14 cellular contexts compared by ENCODE assay signal in the genomic region with DNA sequence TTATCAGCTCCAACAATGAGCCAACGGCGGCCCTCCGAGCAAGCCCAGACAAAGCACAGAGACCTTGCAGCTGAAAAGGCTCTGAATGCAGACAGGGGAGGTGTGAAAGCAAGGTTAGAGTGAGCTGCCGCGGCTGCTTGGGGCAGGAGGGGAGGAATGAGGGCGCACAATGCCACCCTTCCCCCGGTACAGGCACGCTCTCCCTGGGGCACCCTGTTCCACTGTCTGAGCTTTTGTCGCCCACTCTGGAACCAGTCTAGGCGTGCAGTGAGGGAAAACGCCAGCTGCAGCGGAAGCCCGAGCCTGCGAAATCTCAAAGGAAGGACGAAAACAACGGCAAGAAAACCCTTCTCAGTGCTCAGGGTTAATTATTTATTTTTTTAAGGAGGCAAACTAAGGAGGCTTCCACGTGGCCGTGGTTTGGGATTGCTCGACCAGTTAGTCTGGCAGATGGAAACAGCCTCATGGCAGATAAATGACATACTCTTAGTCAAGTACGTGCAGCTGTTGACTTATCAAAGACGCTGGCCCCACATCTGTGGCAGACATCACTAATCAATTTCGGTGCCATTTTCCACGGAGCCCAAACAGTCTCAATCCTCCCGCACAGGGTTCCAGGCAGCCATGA.
A peak's percentile ranks its signal among the peaks of the same experiment; 100 is the strongest.
DNase-seq lines count a peak whose midpoint lies in the region; ATAC-seq lines count a peak whose summit lies in the region.
"Had no signal": no experiment of that assay in that cellular context is flagged by ENCODE, and none has a peak within 500 bp of the region (broad histone marks: within the 10 kb centered on the region; RNA-seq: fewer than 3 reads in every experiment).

No MANE protein-coding gene starts in this region.

- peaks cover 4 to 6% of the 10 kb centered on the region in 2 donors for H3K36me3 ChIP-seq in esophagus (ENCODE audit: control insufficient read depth in 2 of 2, insufficient read depth in 2 of 2, low read length in 1 of 2)

- no peak for ATAC-seq in HG03108 (IDR thresholded peaks at IDR 0.05; ENCODE audit: unreplicated experiment)
- no peak for ATAC-seq in HG03135 (IDR thresholded peaks at IDR 0.05; ENCODE audit: unreplicated experiment)
- ATAC-seq: activated T-cell treated with anti-CD3 and anti-CD28 coated beads, Interleukin-2, amount 50 U/mL, for 4 hours had no signal

- peaks cover 0 to 3% of the 10 kb centered on the region in 2 donors for H3K4me1 ChIP-seq in esophagus (ENCODE audit: control insufficient read depth in 2 of 2, insufficient read depth in 2 of 2, low read length in 1 of 2)
- H3K4me1 ChIP-seq: stomach had no signal

- no peaks in the 10 kb centered on the region for H3K27me3 ChIP-seq in esophagus (ENCODE audit: control insufficient read depth in 1 of 2, insufficient read depth in 2 of 2, low read length in 2 of 2)
- H3K27me3 ChIP-seq: stomach had no signal

- H3K4me3 ChIP-seq in esophagus (ENCODE audit: low read depth in 1 of 2, low read length in 2 of 2): no peak overlapping the region
- H3K4me3 ChIP-seq: stomach had no signal

- WGBS in esophagus, 2 donors: 49 to 55% methylated on average over 24 of the region's 24 CpGs

- H3K27ac ChIP-seq in esophagus (ENCODE audit: low read depth in 2 of 2, low read length in 1 of 2): peak overlapping the region; percentile 20 to 70
- H3K27ac ChIP-seq: HL-60, stomach had no signal

- DNase-seq in NCI-H1092 treated with DMSO at 0.1 percent for 48 hours (lab: John Stamatoyannopoulos, UW): peak; percentile 44
- no peak for DNase-seq in NCI-H1092 (lab: John Stamatoyannopoulos, UW)
- DNase-seq in NCI-H345 treated with DMSO at 0.1 percent for 48 hours (lab: John Stamatoyannopoulos, UW; ENCODE audit: unreplicated experiment): peak; percentile 68
- peak; percentile 54 for DNase-seq in retina
- DNase-seq in NCI-H2196 treated with DMSO at 0.1 percent for 48 hours (lab: John Stamatoyannopoulos, UW; ENCODE audit: unreplicated experiment): no peak
- DNase-seq: activated T-cell treated with anti-CD3 and anti-CD28 coated beads, Interleukin-2, amount 50 U/mL, for 4 hours; NCI-H1048; SIG-M5; stimulated activated CD4-positive, alpha-beta T cell treated with anti-CD3 and anti-CD28 coated beads, Interleukin-2, amount 100 ng/mL, for 48 hours; stomach had no signal

- no peaks in the 10 kb centered on the region for H3K9me3 ChIP-seq in esophagus (ENCODE audit: control insufficient read depth in 2 of 2, insufficient read depth in 1 of 2, low read depth in 1 of 2, low read length in 1 of 2)
- H3K9me3 ChIP-seq: stomach had no signal

Comparison
In these comparisons a context has a peak if more than half of its experiments do, and no peak if none do; other contexts are left out.
1. DNase-seq: peak in NCI-H1092 treated with DMSO at 0.1 percent for 48 hours (single experiment), NCI-H345 treated with DMSO at 0.1 percent for 48 hours (single experiment) and retina (single experiment); none in NCI-H1092 (single experiment) and NCI-H2196 treated with DMSO at 0.1 percent for 48 hours (single experiment).